ENCODE assay signal across 2 cellular contexts in genomic region chr20:59016795-59017492, GRCh38.
TF ChIP-seq lines count a peak whose summit lies in the region.

No MANE protein-coding gene starts in this region.

TF ChIP-seq in SK-N-SH, 30 proteins besides CTCF, POLR2A, EP300 and RAD21:
- TF ChIP-seq, protein P1, sequence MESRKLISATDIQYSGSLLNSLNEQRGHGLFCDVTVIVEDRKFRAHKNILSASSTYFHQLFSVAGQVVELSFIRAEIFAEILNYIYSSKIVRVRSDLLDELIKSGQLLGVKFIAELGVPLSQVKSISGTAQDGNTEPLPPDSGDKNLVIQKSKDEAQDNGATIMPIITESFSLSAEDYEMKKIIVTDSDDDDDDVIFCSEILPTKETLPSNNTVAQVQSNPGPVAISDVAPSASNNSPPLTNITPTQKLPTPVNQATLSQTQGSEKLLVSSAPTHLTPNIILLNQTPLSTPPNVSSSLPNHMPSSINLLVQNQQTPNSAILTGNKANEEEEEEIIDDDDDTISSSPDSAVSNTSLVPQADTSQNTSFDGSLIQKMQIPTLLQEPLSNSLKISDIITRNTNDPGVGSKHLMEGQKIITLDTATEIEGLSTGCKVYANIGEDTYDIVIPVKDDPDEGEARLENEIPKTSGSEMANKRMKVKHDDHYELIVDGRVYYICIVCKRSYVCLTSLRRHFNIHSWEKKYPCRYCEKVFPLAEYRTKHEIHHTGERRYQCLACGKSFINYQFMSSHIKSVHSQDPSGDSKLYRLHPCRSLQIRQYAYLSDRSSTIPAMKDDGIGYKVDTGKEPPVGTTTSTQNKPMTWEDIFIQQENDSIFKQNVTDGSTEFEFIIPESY (IDR thresholded peaks at IDR 0.05; ENCODE audit: borderline replicate concordance, low read depth), result no peak
- no peak for TF ChIP-seq GABPA (IDR thresholded peaks at IDR 0.05; ENCODE audit: low read depth)
- peak; percentile 58; the same call in 1 of the 2 replicates for TF ChIP-seq USF1 (IDR thresholded peaks at IDR 0.05; ENCODE audit: borderline replicate concordance, low read depth)
TF ChIP-seq in SK-N-SH: peak in this region for 1.

TF ChIP-seq in SK-N-SH treated with all-trans-retinoic acid at 6 μM for 48 hours, 23 proteins besides CTCF, POLR2A, EP300 and RAD21:
- no peak for TF ChIP-seq RARB (CRISPR knock-in tag; IDR thresholded peaks at IDR 0.05)
- TF ChIP-seq, protein P2, sequence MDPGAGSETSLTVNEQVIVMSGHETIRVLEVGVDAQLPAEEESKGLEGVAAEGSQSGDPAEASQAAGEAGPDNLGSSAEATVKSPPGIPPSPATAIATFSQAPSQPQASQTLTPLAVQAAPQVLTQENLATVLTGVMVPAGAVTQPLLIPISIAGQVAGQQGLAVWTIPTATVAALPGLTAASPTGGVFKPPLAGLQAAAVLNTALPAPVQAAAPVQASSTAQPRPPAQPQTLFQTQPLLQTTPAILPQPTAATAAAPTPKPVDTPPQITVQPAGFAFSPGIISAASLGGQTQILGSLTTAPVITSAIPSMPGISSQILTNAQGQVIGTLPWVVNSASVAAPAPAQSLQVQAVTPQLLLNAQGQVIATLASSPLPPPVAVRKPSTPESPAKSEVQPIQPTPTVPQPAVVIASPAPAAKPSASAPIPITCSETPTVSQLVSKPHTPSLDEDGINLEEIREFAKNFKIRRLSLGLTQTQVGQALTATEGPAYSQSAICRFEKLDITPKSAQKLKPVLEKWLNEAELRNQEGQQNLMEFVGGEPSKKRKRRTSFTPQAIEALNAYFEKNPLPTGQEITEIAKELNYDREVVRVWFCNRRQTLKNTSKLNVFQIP (CRISPR knock-in tag; IDR thresholded peaks at IDR 0.05; ENCODE audit: borderline replicate concordance, low read depth), result no peak
- no peak for TF ChIP-seq GLIS3 (CRISPR knock-in tag; IDR thresholded peaks at IDR 0.05)
- no peak for TF ChIP-seq TSHZ2 (CRISPR knock-in tag; IDR thresholded peaks at IDR 0.05)
- TF ChIP-seq, protein P3, sequence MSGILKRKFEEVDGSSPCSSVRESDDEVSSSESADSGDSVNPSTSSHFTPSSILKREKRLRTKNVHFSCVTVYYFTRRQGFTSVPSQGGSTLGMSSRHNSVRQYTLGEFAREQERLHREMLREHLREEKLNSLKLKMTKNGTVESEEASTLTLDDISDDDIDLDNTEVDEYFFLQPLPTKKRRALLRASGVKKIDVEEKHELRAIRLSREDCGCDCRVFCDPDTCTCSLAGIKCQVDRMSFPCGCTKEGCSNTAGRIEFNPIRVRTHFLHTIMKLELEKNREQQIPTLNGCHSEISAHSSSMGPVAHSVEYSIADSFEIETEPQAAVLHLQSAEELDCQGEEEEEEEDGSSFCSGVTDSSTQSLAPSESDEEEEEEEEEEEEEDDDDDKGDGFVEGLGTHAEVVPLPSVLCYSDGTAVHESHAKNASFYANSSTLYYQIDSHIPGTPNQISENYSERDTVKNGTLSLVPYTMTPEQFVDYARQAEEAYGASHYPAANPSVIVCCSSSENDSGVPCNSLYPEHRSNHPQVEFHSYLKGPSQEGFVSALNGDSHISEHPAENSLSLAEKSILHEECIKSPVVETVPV (CRISPR knock-in tag; IDR thresholded peaks at IDR 0.05), result no peak
- TF ChIP-seq OSR1 (CRISPR knock-in tag; IDR thresholded peaks at IDR 0.05), result no peak
- TF ChIP-seq BACH2 (CRISPR knock-in tag; IDR thresholded peaks at IDR 0.05; ENCODE audit: borderline replicate concordance), result no peak
- no peak for TF ChIP-seq TOX (CRISPR knock-in tag; IDR thresholded peaks at IDR 0.05; ENCODE audit: borderline replicate concordance)
- TF ChIP-seq ISL1 (CRISPR knock-in tag; IDR thresholded peaks at IDR 0.05), result no peak
- TF ChIP-seq ZFP3 (CRISPR knock-in tag; IDR thresholded peaks at IDR 0.05), result no peak
- TF ChIP-seq ARNTL (CRISPR knock-in tag; IDR thresholded peaks at IDR 0.05; ENCODE audit: borderline replicate concordance, low read depth), result no peak
- no peak for TF ChIP-seq CREB5 (CRISPR knock-in tag; IDR thresholded peaks at IDR 0.05; ENCODE audit: low read depth)
- no peak for TF ChIP-seq ZFP30 (CRISPR knock-in tag; IDR thresholded peaks at IDR 0.05)
- TF ChIP-seq TCF4 (CRISPR knock-in tag; IDR thresholded peaks at IDR 0.05; ENCODE audit: borderline replicate concordance), result no peak
- no peak for TF ChIP-seq PPARA (CRISPR knock-in tag; IDR thresholded peaks at IDR 0.05; ENCODE audit: borderline replicate concordance)
- no peak for TF ChIP-seq PATZ1 (CRISPR knock-in tag; IDR thresholded peaks at IDR 0.05; ENCODE audit: borderline replicate concordance)
